In the genomic region with DNA sequence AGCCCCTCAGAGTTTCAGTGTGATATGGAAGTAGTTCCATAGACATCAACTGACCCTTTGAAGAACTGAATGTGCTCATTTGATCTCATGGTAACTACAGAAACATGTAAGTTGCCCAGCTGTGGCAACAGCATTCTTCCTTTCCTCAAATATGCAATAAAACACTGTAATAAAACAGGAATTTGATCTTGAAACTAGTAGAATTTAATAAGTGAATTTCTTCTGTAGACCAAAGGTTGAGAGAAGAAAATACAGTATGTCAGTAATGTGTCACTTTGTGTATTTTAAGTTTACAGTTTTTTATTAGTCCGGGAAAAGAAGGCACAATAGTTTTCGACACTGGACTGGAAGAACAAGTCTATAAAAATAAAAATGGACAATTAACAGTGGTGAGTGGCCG, we compare ENCODE assay signal across 2 cellular contexts.
TF ChIP-seq lines count a peak whose summit lies in the region.

No MANE protein-coding gene starts in this region.

TF ChIP-seq in SK-N-SH treated with all-trans-retinoic acid at 6 μM for 48 hours, 23 proteins besides CTCF, POLR2A, EP300 and RAD21 (continued from another document):
- TF ChIP-seq, protein P1, sequence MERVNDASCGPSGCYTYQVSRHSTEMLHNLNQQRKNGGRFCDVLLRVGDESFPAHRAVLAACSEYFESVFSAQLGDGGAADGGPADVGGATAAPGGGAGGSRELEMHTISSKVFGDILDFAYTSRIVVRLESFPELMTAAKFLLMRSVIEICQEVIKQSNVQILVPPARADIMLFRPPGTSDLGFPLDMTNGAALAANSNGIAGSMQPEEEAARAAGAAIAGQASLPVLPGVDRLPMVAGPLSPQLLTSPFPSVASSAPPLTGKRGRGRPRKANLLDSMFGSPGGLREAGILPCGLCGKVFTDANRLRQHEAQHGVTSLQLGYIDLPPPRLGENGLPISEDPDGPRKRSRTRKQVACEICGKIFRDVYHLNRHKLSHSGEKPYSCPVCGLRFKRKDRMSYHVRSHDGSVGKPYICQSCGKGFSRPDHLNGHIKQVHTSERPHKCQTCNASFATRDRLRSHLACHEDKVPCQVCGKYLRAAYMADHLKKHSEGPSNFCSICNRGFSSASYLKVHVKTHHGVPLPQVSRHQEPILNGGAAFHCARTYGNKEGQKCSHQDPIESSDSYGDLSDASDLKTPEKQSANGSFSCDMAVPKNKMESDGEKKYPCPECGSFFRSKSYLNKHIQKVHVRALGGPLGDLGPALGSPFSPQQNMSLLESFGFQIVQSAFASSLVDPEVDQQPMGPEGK (CRISPR knock-in tag; IDR thresholded peaks at IDR 0.05; ENCODE audit: borderline replicate concordance) = no peak

TF ChIP-seq in SK-N-SH, 30 proteins besides CTCF, POLR2A, EP300 and RAD21 (continued from another document):
- TF ChIP-seq, protein P2, sequence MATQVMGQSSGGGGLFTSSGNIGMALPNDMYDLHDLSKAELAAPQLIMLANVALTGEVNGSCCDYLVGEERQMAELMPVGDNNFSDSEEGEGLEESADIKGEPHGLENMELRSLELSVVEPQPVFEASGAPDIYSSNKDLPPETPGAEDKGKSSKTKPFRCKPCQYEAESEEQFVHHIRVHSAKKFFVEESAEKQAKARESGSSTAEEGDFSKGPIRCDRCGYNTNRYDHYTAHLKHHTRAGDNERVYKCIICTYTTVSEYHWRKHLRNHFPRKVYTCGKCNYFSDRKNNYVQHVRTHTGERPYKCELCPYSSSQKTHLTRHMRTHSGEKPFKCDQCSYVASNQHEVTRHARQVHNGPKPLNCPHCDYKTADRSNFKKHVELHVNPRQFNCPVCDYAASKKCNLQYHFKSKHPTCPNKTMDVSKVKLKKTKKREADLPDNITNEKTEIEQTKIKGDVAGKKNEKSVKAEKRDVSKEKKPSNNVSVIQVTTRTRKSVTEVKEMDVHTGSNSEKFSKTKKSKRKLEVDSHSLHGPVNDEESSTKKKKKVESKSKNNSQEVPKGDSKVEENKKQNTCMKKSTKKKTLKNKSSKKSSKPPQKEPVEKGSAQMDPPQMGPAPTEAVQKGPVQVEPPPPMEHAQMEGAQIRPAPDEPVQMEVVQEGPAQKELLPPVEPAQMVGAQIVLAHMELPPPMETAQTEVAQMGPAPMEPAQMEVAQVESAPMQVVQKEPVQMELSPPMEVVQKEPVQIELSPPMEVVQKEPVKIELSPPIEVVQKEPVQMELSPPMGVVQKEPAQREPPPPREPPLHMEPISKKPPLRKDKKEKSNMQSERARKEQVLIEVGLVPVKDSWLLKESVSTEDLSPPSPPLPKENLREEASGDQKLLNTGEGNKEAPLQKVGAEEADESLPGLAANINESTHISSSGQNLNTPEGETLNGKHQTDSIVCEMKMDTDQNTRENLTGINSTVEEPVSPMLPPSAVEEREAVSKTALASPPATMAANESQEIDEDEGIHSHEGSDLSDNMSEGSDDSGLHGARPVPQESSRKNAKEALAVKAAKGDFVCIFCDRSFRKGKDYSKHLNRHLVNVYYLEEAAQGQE (IDR thresholded peaks at IDR 0.05; ENCODE audit: low read depth, low read length) = no peak
